19 cellular contexts compared by ENCODE assay signal in the genomic region with DNA sequence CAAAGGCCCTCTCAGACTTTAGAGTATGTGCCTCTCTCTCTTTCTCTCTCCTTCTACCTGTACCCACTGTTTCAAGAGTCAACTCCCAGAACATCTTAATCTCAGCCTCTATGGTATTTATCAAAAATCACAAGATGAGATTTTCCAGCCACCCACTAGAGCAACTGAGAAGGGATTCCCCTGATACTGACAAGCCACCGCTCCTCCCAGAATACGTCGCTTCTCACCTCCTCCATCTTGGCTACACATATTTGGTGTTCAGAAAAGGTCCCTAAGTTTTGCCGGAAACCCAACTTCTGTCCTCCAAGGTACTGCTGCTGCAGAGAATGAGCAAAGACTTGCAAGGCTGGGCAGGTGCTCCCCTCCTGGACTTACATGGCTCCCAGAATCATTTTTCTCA. TPM values are rescaled to one million over a fixed set of nuclear protein-coding genes. Genes with fewer than 3 reads are reported as not detected.
DNase-seq lines count a peak whose midpoint lies in the region; ATAC-seq and TF ChIP-seq lines count a peak whose summit lies in the region.
"Had no signal": no experiment of that assay in that cellular context is flagged by ENCODE, and none has a peak within 500 bp of the region (broad histone marks: within the 10 kb centered on the region; RNA-seq: fewer than 3 reads in every experiment).

No MANE protein-coding gene starts in this region.

- POLR2A ChIA-PET in activated naive CD8-positive, alpha-beta T cell treated with anti-CD3 and anti-CD28 coated beads, Interleukin-2, amount 10 ng/mL, durations not matched to agents 7 days and 5 days (lab: Charles Lee): no interaction called here

- H3K36me3 Mint-ChIP-seq in activated naive CD4-positive, alpha-beta T cell treated with anti-CD3 and anti-CD28 coated beads for 36 hours (ENCODE audit: low read depth): peaks cover 4% of the 10 kb centered on the region
- peaks cover 2% of the 10 kb centered on the region for H3K36me3 Mint-ChIP-seq in activated naive CD8-positive, alpha-beta T cell treated with anti-CD3 and anti-CD28 coated beads, Interleukin-2, amount 10 ng/mL, durations not matched to agents 7 days and 5 days
- H3K36me3 Mint-ChIP-seq: IgD-negative memory B cell had no signal

- peak overlapping the region; percentile 93 for H3K27ac Mint-ChIP-seq in activated naive CD4-positive, alpha-beta T cell treated with anti-CD3 and anti-CD28 coated beads for 36 hours
- H3K27ac Mint-ChIP-seq in activated naive CD8-positive, alpha-beta T cell treated with anti-CD3 and anti-CD28 coated beads, Interleukin-2, amount 10 ng/mL, durations not matched to agents 7 days and 5 days: peak overlapping the region; percentile 52

- WGBS in sigmoid colon, 2 donors: 89 to 92% methylated on average over 4 of the region's 4 CpGs

- intact Hi-C loops in activated naive CD4-positive, alpha-beta T cell treated with anti-CD3 and anti-CD28 coated beads for 36 hours (cut with micrococcal nuclease): no loop called here
- intact Hi-C loops in sigmoid colon (cut with DNase I): no loop called here

- H3K4me3 ChIP-seq in sigmoid colon: no peak overlapping the region
- H3K4me3 ChIP-seq: left ventricle myocardium inferior, ovary, PC-9, SJSA1, skin epidermis had no signal

- H3K27me3 Mint-ChIP-seq in activated naive CD4-positive, alpha-beta T cell treated with anti-CD3 and anti-CD28 coated beads for 36 hours (ENCODE audit: low read depth): no peaks in the 10 kb centered on the region
- H3K27me3 Mint-ChIP-seq in activated naive CD8-positive, alpha-beta T cell treated with anti-CD3 and anti-CD28 coated beads, Interleukin-2, amount 10 ng/mL, durations not matched to agents 7 days and 5 days: no peaks in the 10 kb centered on the region

- no peak for TF ChIP-seq EP300 in sigmoid colon (IDR thresholded peaks at IDR 0.05)

- H3K9me3 Mint-ChIP-seq in activated naive CD4-positive, alpha-beta T cell treated with anti-CD3 and anti-CD28 coated beads for 36 hours: no peaks in the 10 kb centered on the region
- no peaks in the 10 kb centered on the region for H3K9me3 Mint-ChIP-seq in activated naive CD8-positive, alpha-beta T cell treated with anti-CD3 and anti-CD28 coated beads, Interleukin-2, amount 10 ng/mL, durations not matched to agents 7 days and 5 days
- H3K9me3 Mint-ChIP-seq: IgD-negative memory B cell had no signal

- TF ChIP-seq POLR2A in sigmoid colon (IDR thresholded peaks at IDR 0.05): no peak

- CTCF ChIA-PET in activated naive CD4-positive, alpha-beta T cell treated with anti-CD3 and anti-CD28 coated beads for 36 hours (lab: Charles Lee): no interaction called here

- H3K4me3 Mint-ChIP-seq in activated naive CD4-positive, alpha-beta T cell treated with anti-CD3 and anti-CD28 coated beads for 36 hours: peak overlapping the region; percentile 22
- peak overlapping the region; percentile 47 for H3K4me3 Mint-ChIP-seq in activated naive CD8-positive, alpha-beta T cell treated with anti-CD3 and anti-CD28 coated beads, Interleukin-2, amount 10 ng/mL, durations not matched to agents 7 days and 5 days
- H3K4me3 Mint-ChIP-seq: IgD-negative memory B cell had no signal

- H3K9me3 ChIP-seq in sigmoid colon: no peaks in the 10 kb centered on the region
- H3K9me3 ChIP-seq: left ventricle myocardium inferior, ovary, SJSA1 had no signal

- TF ChIP-seq CTCF in sigmoid colon (IDR thresholded peaks at IDR 0.05): no peak

- H3K27ac ChIP-seq in sigmoid colon: no peak overlapping the region
- H3K27ac ChIP-seq: left ventricle myocardium inferior, ovary, PC-9, SJSA1 had no signal

- ATAC-seq in activated naive CD8-positive, alpha-beta T cell treated with anti-CD3 and anti-CD28 coated beads, Interleukin-2, amount 10 ng/mL, durations not matched to agents 7 days and 5 days (ENCODE audit: low read depth): no peak
- peak; percentile 57 for ATAC-seq in stimulated activated naive CD8-positive, alpha-beta T cell treated with anti-CD3 and anti-CD28 coated beads, Interleukin-15, Interleukin-2, amounts not matched to agents 100 U/mL and 50 U/mL, for 24 hours
- ATAC-seq in left lobe of liver: no peak

- H3K4me1 Mint-ChIP-seq in activated naive CD4-positive, alpha-beta T cell treated with anti-CD3 and anti-CD28 coated beads for 36 hours (ENCODE audit: low read depth): peaks cover 74% of the 10 kb centered on the region
- H3K4me1 Mint-ChIP-seq in activated naive CD8-positive, alpha-beta T cell treated with anti-CD3 and anti-CD28 coated beads, Interleukin-2, amount 10 ng/mL, durations not matched to agents 7 days and 5 days: peaks cover 51% of the 10 kb centered on the region
- H3K4me1 Mint-ChIP-seq: IgD-negative memory B cell had no signal

- peak; percentile 72 for DNase-seq in activated naive CD4-positive, alpha-beta T cell treated with anti-CD3 and anti-CD28 coated beads for 36 hours
- DNase-seq in activated naive CD4-positive, alpha-beta T cell treated with anti-CD3 and anti-CD28 coated beads, Interleukin-2, amount 50 U/mL, for 16 hours: no peak
- DNase-seq in activated CD4-positive, alpha-beta T cell treated with anti-CD3 and anti-CD28 coated beads, Interleukin-2, amount 50 U/mL, for 1 hour: peak; percentile 29
- DNase-seq in activated naive CD8-positive, alpha-beta T cell treated with anti-CD3 and anti-CD28 coated beads, Interleukin-2, amount 10 ng/mL, durations not matched to agents 7 days and 5 days: no peak
- no peak for DNase-seq in stimulated activated naive CD8-positive, alpha-beta T cell treated with anti-CD3 and anti-CD28 coated beads, Interleukin-15, Interleukin-2, amounts not matched to agents 100 U/mL and 50 U/mL, for 24 hours
- no peak for DNase-seq in sigmoid colon
- no peak for DNase-seq in left lobe of liver (ENCODE audit: low spot score)
- DNase-seq in activated gamma-delta T cell treated with Interleukin-2 at 50 U/mL for 16 hours: no peak
- DNase-seq: cortex of kidney, left ventricle myocardium inferior, NCI-H2107, NCI-H774, ovary, PC-9 had no signal

- no peaks in the 10 kb centered on the region for H3K27me3 ChIP-seq in sigmoid colon
- H3K27me3 ChIP-seq: ovary had no signal

- H3K4me1 ChIP-seq in sigmoid colon: no peaks in the 10 kb centered on the region
- H3K4me1 ChIP-seq: left ventricle myocardium inferior, SJSA1 had no signal

- H3K36me3 ChIP-seq in sigmoid colon: no peaks in the 10 kb centered on the region
- H3K36me3 ChIP-seq: left ventricle myocardium inferior, ovary, SJSA1 had no signal

RNA-seq across cellular contexts. Expression of gene GARIN3, which starts 6.1 kb away (rescaled TPM):
- total RNA-seq in activated naive CD4-positive, alpha-beta T cell treated with anti-CD3 and anti-CD28 coated beads for 36 hours: 1 to 10 TPM; 3.6 to 3.8 TPM
- not detected for total RNA-seq in activated naive CD8-positive, alpha-beta T cell treated with anti-CD3 and anti-CD28 coated beads, Interleukin-2, amount 10 ng/mL, durations not matched to agents 7 days and 5 days
- total RNA-seq in sigmoid colon: not detected
- polyA plus RNA-seq in sigmoid colon: not detected
- not detected for total RNA-seq in left lobe of liver
- total RNA-seq: Daoy, epithelial cell of proximal tubule, left ventricle myocardium inferior, ovary, PC-9, SJSA1 had no signal
- polyA plus RNA-seq: IgD-negative memory B cell, ovary had no signal

RNA-seq across cellular contexts. Expression of gene MED7, which starts 17.3 kb away (rescaled TPM):
- total RNA-seq in activated naive CD4-positive, alpha-beta T cell treated with anti-CD3 and anti-CD28 coated beads for 36 hours: 10 to 100 TPM; 21.0 to 21.2 TPM
- total RNA-seq in activated naive CD8-positive, alpha-beta T cell treated with anti-CD3 and anti-CD28 coated beads, Interleukin-2, amount 10 ng/mL, durations not matched to agents 7 days and 5 days: 10 to 100 TPM; 15.3 to 15.5 TPM
- total RNA-seq in sigmoid colon (10 to 100 TPM in 3 of 4 donors, 1 to 10 TPM in 1; 9.7 to 15.1 (median 10.6) TPM), left lobe of liver (3.2 TPM)
- 10 to 100 TPM; 14.9 to 19.2 (median 17.4) TPM for polyA plus RNA-seq in sigmoid colon

RNA-seq across cellular contexts. Expression of gene ITK, which starts 20.6 kb away (rescaled TPM):
- 100 to 1,000 TPM; 340 TPM for total RNA-seq in activated naive CD4-positive, alpha-beta T cell treated with anti-CD3 and anti-CD28 coated beads for 36 hours
- 100 to 1,000 TPM; 313 to 324 TPM for total RNA-seq in activated naive CD8-positive, alpha-beta T cell treated with anti-CD3 and anti-CD28 coated beads, Interleukin-2, amount 10 ng/mL, durations not matched to agents 7 days and 5 days
- total RNA-seq in sigmoid colon (1 to 10 TPM; 1.1 to 6.6 (median 1.7) TPM), left lobe of liver (0.70 TPM)
- 10 to 100 TPM in 1 of 3 donors, under 1 TPM in 2; 0.60 to 15.1 (median 0.92) TPM for polyA plus RNA-seq in sigmoid colon
- total RNA-seq: Daoy, epithelial cell of proximal tubule, PC-9, SJSA1 had no signal

RNA-seq across cellular contexts. Expression of gene HAVCR2, which starts 51.2 kb away (rescaled TPM):
- 10 to 100 TPM; 10.2 to 10.4 TPM for total RNA-seq in activated naive CD4-positive, alpha-beta T cell treated with anti-CD3 and anti-CD28 coated beads for 36 hours
- total RNA-seq in activated naive CD8-positive, alpha-beta T cell treated with anti-CD3 and anti-CD28 coated beads, Interleukin-2, amount 10 ng/mL, durations not matched to agents 7 days and 5 days: 10 to 100 TPM; 73.8 to 76.9 TPM
- total RNA-seq in sigmoid colon: 10 to 100 TPM in 1 of 4 donors, 1 to 10 TPM in 3; 3.9 to 21.7 (median 5.4) TPM
- 1 to 10 TPM; 3.6 to 9.2 (median 6.4) TPM for polyA plus RNA-seq in sigmoid colon
- 2.9 TPM for total RNA-seq in left lobe of liver
- total RNA-seq: PC-9 had no signal

Comparison
In these comparisons a context has a peak if more than half of its experiments do, and no peak if none do; other contexts are left out.
1. DNase-seq: peak in activated naive CD4-positive, alpha-beta T cell treated with anti-CD3 and anti-CD28 coated beads for 36 hours (single experiment) and activated CD4-positive, alpha-beta T cell treated with anti-CD3 and anti-CD28 coated beads, Interleukin-2, amount 50 U/mL, for 1 hour (single experiment); none in activated naive CD4-positive, alpha-beta T cell treated with anti-CD3 and anti-CD28 coated beads, Interleukin-2, amount 50 U/mL, for 16 hours (single experiment), activated naive CD8-positive, alpha-beta T cell treated with anti-CD3 and anti-CD28 coated beads, Interleukin-2, amount 10 ng/mL, durations not matched to agents 7 days and 5 days (single experiment), stimulated activated naive CD8-positive, alpha-beta T cell treated with anti-CD3 and anti-CD28 coated beads, Interleukin-15, Interleukin-2, amounts not matched to agents 100 U/mL and 50 U/mL, for 24 hours (single experiment), sigmoid colon (single experiment), left lobe of liver (single experiment) and activated gamma-delta T cell treated with Interleukin-2 at 50 U/mL for 16 hours (single experiment).
2. RNA of gene ITK, which starts 20.6 kb away (total RNA-seq): 340 TPM in activated naive CD4-positive, alpha-beta T cell treated with anti-CD3 and anti-CD28 coated beads for 36 hours and 313 to 324 TPM in activated naive CD8-positive, alpha-beta T cell treated with anti-CD3 and anti-CD28 coated beads, Interleukin-2, amount 10 ng/mL, durations not matched to agents 7 days and 5 days; 1.1 to 6.6 TPM in sigmoid colon and 0.70 TPM in left lobe of liver (single experiment); every median in the first group is over 10 times any median in the second.